Comparison of ENCODE assay signal across 12 cellular contexts in the genomic region with DNA sequence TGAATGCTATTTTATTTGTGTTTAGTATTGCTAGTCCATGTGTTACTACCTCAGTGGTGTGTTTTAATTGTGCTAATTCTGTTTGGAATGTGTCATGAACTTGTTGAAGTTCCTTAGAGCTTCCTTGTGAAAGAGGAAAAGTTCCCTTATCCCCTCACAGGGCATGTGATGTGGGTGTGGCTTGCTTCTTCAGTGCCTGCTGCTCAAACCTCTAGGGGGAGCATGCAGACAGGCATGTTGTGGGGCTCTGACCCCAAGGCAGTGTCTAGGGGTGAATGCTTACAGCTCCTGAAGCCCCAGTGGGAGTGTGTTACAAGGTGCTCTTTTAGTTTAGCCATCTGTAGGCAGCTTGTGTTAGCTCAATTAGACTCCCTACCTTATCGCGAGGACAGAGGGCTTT.
DNase-seq lines count a peak whose midpoint lies in the region; ATAC-seq, FAIRE-seq and TF ChIP-seq lines count a peak whose summit lies in the region.
"Had no signal": no experiment of that assay in that cellular context is flagged by ENCODE, and none has a peak within 500 bp of the region (broad histone marks: within the 10 kb centered on the region; RNA-seq: fewer than 3 reads in every experiment).

No MANE protein-coding gene starts in this region.

- FAIRE-seq in keratinocyte (lab: Jason Lieb, UNC) = no peak

- H3K36me3 Mint-ChIP-seq in HFFc6 (ENCODE audit: low read depth) = no peaks in the 10 kb centered on the region

- dilution Hi-C loops in keratinocyte (cut with MboI; ENCODE audit: extremely low pct_ligation_motif_present, low sequenced_read_pairs) = no loop called here

- no peak overlapping the region for H2AFZ ChIP-seq in DND-41 (ENCODE audit: low read depth, low read length)
- H2AFZ ChIP-seq in keratinocyte (ENCODE audit: control insufficient read depth, low read length) = no peak overlapping the region

- H3K4me1 ChIP-seq in DND-41 (ENCODE audit: insufficient read depth, low read length) = no peaks in the 10 kb centered on the region
- H3K4me1 ChIP-seq in keratinocyte (ENCODE audit: control insufficient read depth, extremely low read depth, insufficient read depth, low read length) = no peaks in the 10 kb centered on the region
- H3K4me1 ChIP-seq in suprapubic skin = no peaks in the 10 kb centered on the region
- H3K4me1 ChIP-seq: tibial nerve had no signal

- peak; percentile 51 for TF ChIP-seq CTCF in DND-41 (IDR thresholded peaks at IDR 0.05; ENCODE audit: borderline replicate concordance, extremely low read depth, low read length, poor library complexity, severe bottlenecking)
- TF ChIP-seq CTCF in HFFc6 (IDR thresholded peaks at IDR 0.05) = peak; percentile 41
- TF ChIP-seq CTCF in WERI-Rb-1 (IDR thresholded peaks at IDR 0.05; ENCODE audit: low read depth, low read length) = peak; percentile 41
- TF ChIP-seq CTCF in keratinocyte (optimal IDR thresholded peaks at IDR 0.05 in 1 of 3, IDR thresholded peaks at IDR 0.05 in 1 of 3, conservative IDR thresholded peaks at IDR 0.05 in 1 of 3; ENCODE audit: extremely low read depth in 1 of 3, insufficient read depth in 2 of 3, low read length in 3 of 3) = peak; percentile 13 to 24 (median 16)
- TF ChIP-seq CTCF in suprapubic skin (IDR thresholded peaks at IDR 0.05) = no peak

- no peak for TF ChIP-seq EP300 in suprapubic skin (IDR thresholded peaks at IDR 0.05)

- H4K20me1 ChIP-seq in DND-41 (ENCODE audit: insufficient read depth, low read length) = no peaks in the 10 kb centered on the region
- no peaks in the 10 kb centered on the region for H4K20me1 ChIP-seq in keratinocyte (ENCODE audit: control insufficient read depth, extremely low read depth, insufficient read depth, low read length)

- 57% methylated on average over 2 of the region's 2 CpGs for WGBS in suprapubic skin

- H3K9ac ChIP-seq in DND-41 (ENCODE audit: low read depth, low read length) (no peak overlapping the region), keratinocyte (ENCODE audit: control insufficient read depth, extremely low read depth, insufficient read depth, low read length) (no peak overlapping the region)

- no peaks in the 10 kb centered on the region for H3K4me1 Mint-ChIP-seq in HFFc6 (ENCODE audit: low read depth)

- no peak overlapping the region for H3K27ac ChIP-seq in DND-41 (ENCODE audit: low read length)
- H3K27ac ChIP-seq in WERI-Rb-1 = no peak overlapping the region
- no peak overlapping the region for H3K27ac ChIP-seq in keratinocyte (ENCODE audit: control insufficient read depth, insufficient read depth, low read length)
- H3K27ac ChIP-seq in suprapubic skin = no peak overlapping the region
- H3K27ac ChIP-seq: tibial nerve had no signal

- no peak overlapping the region for H3K4me2 ChIP-seq in DND-41 (ENCODE audit: insufficient read depth, low read length)
- no peak overlapping the region for H3K4me2 ChIP-seq in keratinocyte (ENCODE audit: control insufficient read depth, extremely low read depth, insufficient read depth, low read depth, low read length)

- no peaks in the 10 kb centered on the region for H3K36me3 ChIP-seq in DND-41 (ENCODE audit: insufficient read depth, low read length)
- no peaks in the 10 kb centered on the region for H3K36me3 ChIP-seq in WERI-Rb-1
- H3K36me3 ChIP-seq in keratinocyte (ENCODE audit: control insufficient read depth in 2 of 2, extremely low read depth in 1 of 2, insufficient read depth in 2 of 2, low read length in 2 of 2) = no peaks in the 10 kb centered on the region
- no peaks in the 10 kb centered on the region for H3K36me3 ChIP-seq in suprapubic skin
- H3K36me3 ChIP-seq: tibial nerve had no signal

- no peak overlapping the region for H3K4me3 ChIP-seq in DND-41 (ENCODE audit: low read depth in 1 of 2, low read length in 2 of 2)
- no peak overlapping the region for H3K4me3 ChIP-seq in WERI-Rb-1 (ENCODE audit: low read depth, low read length)
- no peak overlapping the region for H3K4me3 ChIP-seq in keratinocyte (ENCODE audit: control insufficient read depth in 2 of 3, extremely low read depth in 1 of 3, insufficient read depth in 2 of 3, low read depth in 1 of 3, low read length in 3 of 3)
- no peak overlapping the region for H3K4me3 ChIP-seq in suprapubic skin
- H3K4me3 ChIP-seq: tibial nerve had no signal

- no peaks in the 10 kb centered on the region; the same call in 1 of the 2 replicates for H3K27me3 Mint-ChIP-seq in HFFc6 (ENCODE audit: insufficient read depth)

- H3K27me3 ChIP-seq in DND-41 (ENCODE audit: insufficient read depth, low read length, poor library complexity) (no peaks in the 10 kb centered on the region), WERI-Rb-1 (ENCODE audit: insufficient read depth, low read depth, severe bottlenecking) (peaks cover 45% of the 10 kb centered on the region), keratinocyte (ENCODE audit: control insufficient read depth, extremely low read depth, insufficient read depth, low read length) (no peaks in the 10 kb centered on the region), suprapubic skin (no peaks in the 10 kb centered on the region)

- DNase-seq in DND-41 (peak; percentile 6), HFFc6 (no peak), WERI-Rb-1 (peak; percentile 18), keratinocyte (ENCODE audit: low read depth, low spot score) (no peak), SHP77 (lab: John Stamatoyannopoulos, UW) (no peak), suprapubic skin (ENCODE audit: low spot score in 2 of 2) (no peak), HPDE6-E6E7 (ENCODE audit: extremely low spot score) (no peak)
- DNase-seq: SHP77 treated with DMSO at 0.1 percent for 48 hours; stimulated activated CD4-positive, alpha-beta T cell treated with anti-CD3 and anti-CD28 coated beads, Interleukin-15, amount 100 ng/mL, for 24 hours had no signal

- no peaks in the 10 kb centered on the region for H3K9me3 ChIP-seq in DND-41 (ENCODE audit: insufficient read depth, low read length, severe bottlenecking)
- no peaks in the 10 kb centered on the region for H3K9me3 ChIP-seq in WERI-Rb-1 (ENCODE audit: severe bottlenecking)
- H3K9me3 ChIP-seq in keratinocyte (ENCODE audit: control insufficient read depth, low read depth, low read length) = no peaks in the 10 kb centered on the region
- H3K9me3 ChIP-seq in suprapubic skin = no peaks in the 10 kb centered on the region
- H3K9me3 ChIP-seq: tibial nerve had no signal

- ATAC-seq in DND-41 (ENCODE audit: insufficient read depth, low read depth) (no peak), HG03045 (IDR thresholded peaks at IDR 0.05; ENCODE audit: unreplicated experiment) (no peak)

- no peaks in the 10 kb centered on the region for H3K9me1 ChIP-seq in keratinocyte (ENCODE audit: control insufficient read depth, extremely low read depth, insufficient read depth, low read length)

- H3K9me3 Mint-ChIP-seq in HFFc6 = no peaks in the 10 kb centered on the region
- H3K9me3 Mint-ChIP-seq: activated T-helper 1 cell treated with anti-CD3 and anti-CD28 coated beads, Interleukin-12 subunit alpha, Interleukin-12 subunit beta, Interleukin-2, Interleukin-4 antibody, amounts not matched to agents 30 ng/mL and 10 ng/mL and 1 ng/mL, durations not matched to agents 14 hours and 24 hours and 36 hours had no signal

- no peak overlapping the region for H3K27ac Mint-ChIP-seq in HFFc6
- H3K27ac Mint-ChIP-seq: activated T-helper 1 cell treated with anti-CD3 and anti-CD28 coated beads, Interleukin-12 subunit alpha, Interleukin-12 subunit beta, Interleukin-2, Interleukin-4 antibody, amounts not matched to agents 30 ng/mL and 10 ng/mL and 1 ng/mL, durations not matched to agents 14 hours and 24 hours and 36 hours had no signal

- H3K4me3 Mint-ChIP-seq in HFFc6 = no peak overlapping the region
- H3K4me3 Mint-ChIP-seq: activated T-helper 1 cell treated with anti-CD3 and anti-CD28 coated beads, Interleukin-12 subunit alpha, Interleukin-12 subunit beta, Interleukin-2, Interleukin-4 antibody, amounts not matched to agents 30 ng/mL and 10 ng/mL and 1 ng/mL, durations not matched to agents 14 hours and 24 hours and 36 hours had no signal

- no peak for TF ChIP-seq POLR2A in suprapubic skin (IDR thresholded peaks at IDR 0.05)

- H3K79me2 ChIP-seq in DND-41 (ENCODE audit: insufficient read depth, low read length) = no peaks in the 10 kb centered on the region
- H3K79me2 ChIP-seq in keratinocyte (ENCODE audit: control insufficient read depth, insufficient read depth, low read length) = no peaks in the 10 kb centered on the region

Comparison
In these comparisons a context has a peak if more than half of its experiments do, and no peak if none do; other contexts are left out.
1. DNase-seq: peak in DND-41 (single experiment) and WERI-Rb-1 (single experiment); none in HFFc6 (single experiment), keratinocyte (single experiment), SHP77 (0 of 2), suprapubic skin (0 of 2) and HPDE6-E6E7 (single experiment).
2. CTCF ChIP-seq: peak in DND-41 (single experiment), HFFc6 (single experiment), WERI-Rb-1 (single experiment) and keratinocyte (3 of 3); none in suprapubic skin (0 of 2).